In genomic region chr9:79140751-79141150, GRCh38 we compare ENCODE assay signal across 23 cellular contexts.
"Had no signal": no experiment of that assay in that cellular context is flagged by ENCODE, and none has a peak within 500 bp of the region (broad histone marks: within the 10 kb centered on the region; RNA-seq: fewer than 3 reads in every experiment).

No MANE protein-coding gene starts in this region.

- H3K4me2 ChIP-seq: KMS-11 had no signal

- ATAC-seq: activated T-helper 17 cell treated with anti-CD3 and anti-CD28 coated beads, Interleukin-2, amount 50 U/mL, for 72 hours; T-cell had no signal

- H3K36me3 ChIP-seq: Peyer's patch had no signal

- H3K27ac ChIP-seq: KMS-11, Peyer's patch, SK-N-MC had no signal

- H3K4me1 ChIP-seq: Peyer's patch had no signal

- H3K9me3 ChIP-seq: Peyer's patch had no signal

- H3K27me3 ChIP-seq: Peyer's patch had no signal

- H3K4me3 ChIP-seq: Peyer's patch, SK-N-MC had no signal

- H3K9ac ChIP-seq: KMS-11 had no signal

- DNase-seq: activated CD4-positive, alpha-beta memory T cell treated with anti-CD3 and anti-CD28 coated beads, Interleukin-2, amount 10 ng/mL, durations not matched to agents 7 days and 5 days; activated CD4-positive, alpha-beta T cell treated with anti-CD3 and anti-CD28 coated beads, Interleukin-2, amount 50 U/mL, for 1 hour; activated CD4-positive, CD25-positive, alpha-beta regulatory T cell; activated gamma-delta T cell; activated naive CD4-positive, alpha-beta T cell treated with anti-CD3 and anti-CD28 coated beads for 36 hours; activated T-cell treated with anti-CD3 and anti-CD28 coated beads for 4 hours; activated T-cell treated with anti-CD3 and anti-CD28 coated beads, Interleukin-2, amount 50 U/mL, for 48 hours; amygdala; NCI-H1092 treated with DMSO at 0.1 percent for 48 hours; NCI-H1417 treated with DMSO at 0.1 percent for 48 hours; NCI-H1694; NCI-H2029; NCI-H510A treated with DMSO at 0.1 percent for 48 hours; NCI-H69; OCI-M1; Peyer's patch; SHP77 treated with DMSO at 0.1 percent for 48 hours; T-cell; T-helper 2 cell; T1000 had no signal
